39 cellular contexts compared by ENCODE assay signal in genomic region chr5:101894985-101895384, GRCh38.
"Had no signal": no experiment of that assay in that cellular context is flagged by ENCODE, and none has a peak within 500 bp of the region (broad histone marks: within the 10 kb centered on the region; RNA-seq: fewer than 3 reads in every experiment).

No MANE protein-coding gene starts in this region.

- H3K4me3 ChIP-seq: adrenal gland, cardiac muscle cell had no signal

- H3K4me3 Mint-ChIP-seq: activated B cell treated with CpG ODN at 0.5 μM for 24 hours; activated CD4-positive, alpha-beta memory T cell treated with anti-CD3 and anti-CD28 coated beads for 36 hours; activated CD4-positive, alpha-beta T cell treated with anti-CD3 and anti-CD28 coated beads, Interleukin-2, amount 10 ng/mL, durations not matched to agents 24 days and 14 days; activated CD8-positive, alpha-beta T cell treated with anti-CD3 and anti-CD28 coated beads for 36 hours; activated naive CD4-positive, alpha-beta T cell treated with anti-CD3 and anti-CD28 coated beads for 36 hours; activated naive CD8-positive, alpha-beta T cell treated with anti-CD3 and anti-CD28 coated beads for 36 hours; activated T-cell treated with anti-CD3 and anti-CD28 coated beads, Interleukin-2, amount 50 U/mL, for 4 hours; activated T-cell treated with anti-CD3 and anti-CD28 coated beads, Interleukin-2, amount 50 U/mL, for 72 hours; activated T-helper 1 cell treated with anti-CD3 and anti-CD28 coated beads, Interleukin-12 subunit alpha, Interleukin-12 subunit beta, Interleukin-2, Interleukin-4 antibody, amounts not matched to agents 30 ng/mL and 10 ng/mL and 1 ng/mL, durations not matched to agents 14 hours and 24 hours and 36 hours; activated T-helper 17 cell treated with anti-CD3 and anti-CD28 coated beads, Interleukin-2, amount 50 U/mL, for 72 hours; brain; central memory CD8-positive, alpha-beta T cell; T-helper 1 cell treated with Interleukin-12 subunit alpha and Interleukin-12 subunit beta and Interleukin-4 antibody, amounts not matched to agents 30 μg/mL and 1 μg/mL, for 36 hours; T-helper 2 cell treated with Interferon-gamma antibody and Interleukin-4, amounts not matched to agents 5 μg/mL and 100 μg/mL, for 36 hours had no signal

- H3K9me3 Mint-ChIP-seq: activated B cell treated with CpG ODN at 0.5 μM for 24 hours; activated CD4-positive, alpha-beta memory T cell treated with anti-CD3 and anti-CD28 coated beads for 36 hours; activated CD4-positive, alpha-beta T cell treated with anti-CD3 and anti-CD28 coated beads, Interleukin-2, amount 10 ng/mL, durations not matched to agents 24 days and 14 days; activated CD8-positive, alpha-beta T cell treated with anti-CD3 and anti-CD28 coated beads for 36 hours; activated T-cell treated with anti-CD3 and anti-CD28 coated beads, Interleukin-2, amount 50 U/mL, for 4 hours; activated T-helper 1 cell treated with anti-CD3 and anti-CD28 coated beads, Interleukin-12 subunit alpha, Interleukin-12 subunit beta, Interleukin-2, Interleukin-4 antibody, amounts not matched to agents 30 ng/mL and 10 ng/mL and 1 ng/mL, durations not matched to agents 14 hours and 24 hours and 36 hours; T-helper 1 cell treated with Interleukin-12 subunit alpha and Interleukin-12 subunit beta and Interleukin-4 antibody, amounts not matched to agents 30 μg/mL and 1 μg/mL, for 36 hours; T-helper 2 cell treated with Interferon-gamma antibody and Interleukin-4, amounts not matched to agents 5 μg/mL and 100 μg/mL, for 36 hours had no signal

- ATAC-seq: activated CD8-positive, alpha-beta T cell treated with anti-CD3 and anti-CD28 coated beads for 36 hours; activated naive CD4-positive, alpha-beta T cell treated with anti-CD3 and anti-CD28 coated beads, Interleukin-2, amount 50 U/mL, for 72 hours; activated T-cell treated with anti-CD3 and anti-CD28 coated beads, Interleukin-2, amount 50 U/mL, for 4 hours; activated T-cell treated with anti-CD3 and anti-CD28 coated beads, Interleukin-2, amount 50 U/mL, for 72 hours; activated T-helper 17 cell treated with anti-CD3 and anti-CD28 coated beads, Interleukin-2, amount 50 U/mL, for 72 hours had no signal

- H3K9me3 ChIP-seq: adrenal gland had no signal

- H3K27ac ChIP-seq: adrenal gland, cardiac muscle cell, VCaP had no signal

- H3K27me3 Mint-ChIP-seq: activated B cell treated with CpG ODN at 0.5 μM for 24 hours; activated CD4-positive, alpha-beta memory T cell treated with anti-CD3 and anti-CD28 coated beads for 36 hours; activated CD4-positive, alpha-beta T cell treated with anti-CD3 and anti-CD28 coated beads, Interleukin-2, amount 10 ng/mL, durations not matched to agents 24 days and 14 days; activated CD8-positive, alpha-beta T cell treated with anti-CD3 and anti-CD28 coated beads for 36 hours; activated naive CD8-positive, alpha-beta T cell treated with anti-CD3 and anti-CD28 coated beads for 36 hours; activated T-helper 17 cell treated with anti-CD3 and anti-CD28 coated beads, Interleukin-2, amount 50 U/mL, for 72 hours; brain; central memory CD8-positive, alpha-beta T cell had no signal

- DNase-seq: activated B cell treated with CpG ODN at 0.5 μM for 24 hours; activated CD4-positive, alpha-beta memory T cell treated with anti-CD3 and anti-CD28 coated beads for 36 hours; activated CD4-positive, alpha-beta T cell treated with anti-CD3 and anti-CD28 coated beads for 4 hours; activated CD4-positive, alpha-beta T cell treated with anti-CD3 and anti-CD28 coated beads, Interleukin-2, amount 10 ng/mL, durations not matched to agents 24 days and 14 days; activated CD4-positive, alpha-beta T cell treated with anti-CD3 and anti-CD28 coated beads, Interleukin-2, amount 50 U/mL, for 1 hour; activated CD4-positive, alpha-beta T cell treated with anti-CD3 and anti-CD28 coated beads, Interleukin-2, amount 50 U/mL, for 4 hours; activated CD4-positive, CD25-positive, alpha-beta regulatory T cell treated with anti-CD3 and anti-CD28 coated beads, Interleukin-2, amount 50 U/mL, for 72 hours; activated CD8-positive, alpha-beta memory T cell treated with anti-CD3 and anti-CD28 coated beads, Interleukin-2, amount 50 U/mL, for 4 hours; activated CD8-positive, alpha-beta T cell treated with anti-CD3 and anti-CD28 coated beads for 36 hours; activated effector memory CD4-positive, alpha-beta T cell treated with anti-CD3 and anti-CD28 coated beads, Interleukin-2, amount 50 U/mL, for 16 hours; activated gamma-delta T cell treated with Interleukin-2 at 50 U/mL for 16 hours; activated naive CD4-positive, alpha-beta T cell; activated naive CD4-positive, alpha-beta T cell treated with anti-CD3 and anti-CD28 coated beads for 36 hours; activated naive CD4-positive, alpha-beta T cell treated with anti-CD3 and anti-CD28 coated beads, Interleukin-2, amount 50 U/mL, for 16 hours; activated naive CD8-positive, alpha-beta T cell treated with anti-CD3 and anti-CD28 coated beads for 36 hours; activated T-cell treated with anti-CD3 and anti-CD28 coated beads for 4 hours; activated T-cell treated with anti-CD3 and anti-CD28 coated beads, Interleukin-2, amount 50 U/mL, for 1 hour; activated T-cell treated with anti-CD3 and anti-CD28 coated beads, Interleukin-2, amount 50 U/mL, for 4 hours; activated T-cell treated with anti-CD3 and anti-CD28 coated beads, Interleukin-2, amount 50 U/mL, for 72 hours; adrenal gland; amniotic stem cell; aorta; caudate nucleus; cerebellar nuclear complex; T-helper 1 cell; T-helper 2 cell; T-helper 9 cell had no signal

- H3K27me3 ChIP-seq: adrenal gland, cardiac muscle cell had no signal

- H3K36me3 Mint-ChIP-seq: activated CD4-positive, alpha-beta memory T cell treated with anti-CD3 and anti-CD28 coated beads for 36 hours; activated naive CD4-positive, alpha-beta T cell treated with anti-CD3 and anti-CD28 coated beads, Interleukin-2, amount 50 U/mL, for 72 hours; activated naive CD8-positive, alpha-beta T cell treated with anti-CD3 and anti-CD28 coated beads for 36 hours; brain had no signal

- H3K4me1 ChIP-seq: adrenal gland had no signal

- H3K27ac Mint-ChIP-seq: activated B cell treated with CpG ODN at 0.5 μM for 24 hours; activated CD4-positive, alpha-beta memory T cell treated with anti-CD3 and anti-CD28 coated beads for 36 hours; activated CD4-positive, alpha-beta T cell treated with anti-CD3 and anti-CD28 coated beads, Interleukin-2, amount 10 ng/mL, durations not matched to agents 24 days and 14 days; activated CD8-positive, alpha-beta T cell treated with anti-CD3 and anti-CD28 coated beads for 36 hours; activated naive CD4-positive, alpha-beta T cell treated with anti-CD3 and anti-CD28 coated beads for 36 hours; activated naive CD4-positive, alpha-beta T cell treated with anti-CD3 and anti-CD28 coated beads, Interleukin-2, amount 50 U/mL, for 72 hours; activated naive CD8-positive, alpha-beta T cell treated with anti-CD3 and anti-CD28 coated beads for 36 hours; activated T-cell treated with anti-CD3 and anti-CD28 coated beads, Interleukin-2, amount 50 U/mL, for 72 hours; activated T-helper 1 cell treated with anti-CD3 and anti-CD28 coated beads, Interleukin-12 subunit alpha, Interleukin-12 subunit beta, Interleukin-2, Interleukin-4 antibody, amounts not matched to agents 30 ng/mL and 10 ng/mL and 1 ng/mL, durations not matched to agents 14 hours and 24 hours and 36 hours; activated T-helper 17 cell treated with anti-CD3 and anti-CD28 coated beads, Interleukin-2, amount 50 U/mL, for 72 hours; brain; T-helper 1 cell treated with Interleukin-12 subunit alpha and Interleukin-12 subunit beta and Interleukin-4 antibody, amounts not matched to agents 30 μg/mL and 1 μg/mL, for 36 hours; T-helper 2 cell treated with Interferon-gamma antibody and Interleukin-4, amounts not matched to agents 5 μg/mL and 100 μg/mL, for 36 hours had no signal

- FAIRE-seq: astrocyte, bronchial epithelial cell, TTC549 had no signal

- H3K36me3 ChIP-seq: adrenal gland, cardiac muscle cell had no signal

- H3K4me1 Mint-ChIP-seq: activated B cell treated with CpG ODN at 0.5 μM for 24 hours; activated CD4-positive, alpha-beta T cell treated with anti-CD3 and anti-CD28 coated beads, Interleukin-2, amount 10 ng/mL, durations not matched to agents 24 days and 14 days; activated naive CD8-positive, alpha-beta T cell treated with anti-CD3 and anti-CD28 coated beads for 36 hours; activated T-helper 17 cell treated with anti-CD3 and anti-CD28 coated beads, Interleukin-2, amount 50 U/mL, for 72 hours; central memory CD8-positive, alpha-beta T cell had no signal
